In genomic region chr5:169934990-169935389, GRCh38 we compare ENCODE assay signal across 16 cellular contexts. TPM values are rescaled to one million over a fixed set of nuclear protein-coding genes. Genes with fewer than 3 reads are reported as not detected.
DNase-seq lines count a peak whose midpoint lies in the region; ATAC-seq and TF ChIP-seq lines count a peak whose summit lies in the region.
"Had no signal": no experiment of that assay in that cellular context is flagged by ENCODE, and none has a peak within 500 bp of the region (broad histone marks: within the 10 kb centered on the region; RNA-seq: fewer than 3 reads in every experiment).

No MANE protein-coding gene starts in this region.

- H3K79me2 ChIP-seq in PC-3 (ENCODE audit: low read length), result no peaks in the 10 kb centered on the region

- no TSS peak for BruUV-seq in PC-3 (replicated peaks; lab: Mats Ljungman, UMichigan)

- CTCF ChIA-PET in PC-3 (lab: Charles Lee), result interaction anchor here (1.1 kb wide), 1 partner anchor 45 kb away, joined by 5 read pairs; the partner anchor contains the start of gene INSYN2B

- H3K4me3 Mint-ChIP-seq in activated naive CD8-positive, alpha-beta T cell, result no peak overlapping the region
- H3K4me3 Mint-ChIP-seq in activated naive CD8-positive, alpha-beta T cell treated with anti-CD3 and anti-CD28 coated beads, Interleukin-2, amount 50 U/mL, for 24 hours, result no peak overlapping the region
- no peak overlapping the region for H3K4me3 Mint-ChIP-seq in stimulated activated naive B cell treated with anti-CD40 and anti-IgM and Interleukin-4, amounts not matched to agents 10 μg/mL and 1 μg/mL and 100 μg/mL, for 72 hours

- peak overlapping the region; percentile 30 for H3K4me2 ChIP-seq in PC-3 (ENCODE audit: low read length)

- POLR2A ChIA-PET in PC-3 (lab: Charles Lee; ENCODE audit: unreplicated experiment), result interaction anchor here (0.5 kb wide), 1 partner anchor 28 kb away, joined by 3 read pairs; no protein-coding TSS in a partner anchor

- H3F3A ChIP-seq in PC-3 (ENCODE audit: low read length, unreplicated experiment), result no peaks in the 10 kb centered on the region

- 0 out of 2 replicates have a peak overlapping the region, but pooled peaks have one; percentile 31 for H2AFZ ChIP-seq in PC-3 (ENCODE audit: low read length)

- H3K27ac ChIP-seq in PC-3 (ENCODE audit: low read length), result no peak overlapping the region
- H3K27ac ChIP-seq in gastroesophageal sphincter, result no peak overlapping the region
- H3K27ac ChIP-seq: cardiac muscle cell, Peyer's patch had no signal

- no peaks in the 10 kb centered on the region for H3K27me3 Mint-ChIP-seq in activated naive CD8-positive, alpha-beta T cell
- H3K27me3 Mint-ChIP-seq in activated naive CD8-positive, alpha-beta T cell treated with anti-CD3 and anti-CD28 coated beads, Interleukin-2, amount 50 U/mL, for 24 hours, result no peaks in the 10 kb centered on the region
- H3K27me3 Mint-ChIP-seq in stimulated activated naive B cell treated with anti-CD40 and anti-IgM and Interleukin-4, amounts not matched to agents 10 μg/mL and 1 μg/mL and 100 μg/mL, for 72 hours, result no peaks in the 10 kb centered on the region

- no peak for TF ChIP-seq EP300 in gastroesophageal sphincter (IDR thresholded peaks at IDR 0.05)

- H3K36me3 ChIP-seq in PC-3 (ENCODE audit: low read depth, low read length), result no peaks in the 10 kb centered on the region
- H3K36me3 ChIP-seq in gastroesophageal sphincter, result no peaks in the 10 kb centered on the region
- H3K36me3 ChIP-seq: cardiac muscle cell, Peyer's patch had no signal

- 78 to 82% methylated on average over 6 to 7 of the region's 7 CpGs for WGBS in gastroesophageal sphincter (ENCODE audit: low coverage in 1 of 2), 2 donors

- peak overlapping the region; percentile 1 for H3K27ac Mint-ChIP-seq in activated naive CD8-positive, alpha-beta T cell
- H3K27ac Mint-ChIP-seq in activated naive CD8-positive, alpha-beta T cell treated with anti-CD3 and anti-CD28 coated beads, Interleukin-2, amount 50 U/mL, for 24 hours, result no peak overlapping the region
- H3K27ac Mint-ChIP-seq in stimulated activated naive B cell treated with anti-CD40 and anti-IgM and Interleukin-4, amounts not matched to agents 10 μg/mL and 1 μg/mL and 100 μg/mL, for 72 hours, result peak overlapping the region; percentile 57

- H3K9ac ChIP-seq in PC-3 (ENCODE audit: low read length), result no peak overlapping the region

- DNase-seq in activated naive CD8-positive, alpha-beta T cell treated with anti-CD3 and anti-CD28 coated beads, Interleukin-2, amount 50 U/mL, for 24 hours, result no peak
- peak; percentile 61 for DNase-seq in PC-3
- DNase-seq in choroid plexus epithelial cell (ENCODE audit: low read depth), result peak; percentile 36
- no peak for DNase-seq in stimulated activated naive B cell treated with anti-CD40 and anti-IgM and Interleukin-4, amounts not matched to agents 10 μg/mL and 1 μg/mL and 100 μg/mL, for 72 hours
- DNase-seq in activated CD4-positive, alpha-beta T cell treated with anti-CD3 and anti-CD28 coated beads for 4 hours, result no peak
- DNase-seq in NCI-H2107 treated with DMSO at 0.1 percent for 48 hours (lab: John Stamatoyannopoulos, UW; ENCODE audit: unreplicated experiment), result no peak
- DNase-seq: activated naive CD4-positive, alpha-beta T cell treated with Interleukin-2 at 50 U/mL for 16 hours; H7; left cardiac atrium; NCI-H2029 treated with DMSO at 0.1 percent for 48 hours; Peyer's patch; stimulated activated CD4-positive, alpha-beta T cell treated with anti-CD3 and anti-CD28 coated beads, Interleukin-2, amount 100 ng/mL, for 48 hours had no signal

- no peaks in the 10 kb centered on the region for H3K9me3 Mint-ChIP-seq in activated naive CD8-positive, alpha-beta T cell (ENCODE audit: low read depth)
- H3K9me3 Mint-ChIP-seq in activated naive CD8-positive, alpha-beta T cell treated with anti-CD3 and anti-CD28 coated beads, Interleukin-2, amount 50 U/mL, for 24 hours, result no peaks in the 10 kb centered on the region
- H3K9me3 Mint-ChIP-seq in stimulated activated naive B cell treated with anti-CD40 and anti-IgM and Interleukin-4, amounts not matched to agents 10 μg/mL and 1 μg/mL and 100 μg/mL, for 72 hours, result no peaks in the 10 kb centered on the region

- H3K4me3 ChIP-seq in PC-3 (ENCODE audit: low read length) (no peak overlapping the region), choroid plexus epithelial cell (ENCODE audit: low read depth, low read length) (no peak overlapping the region), gastroesophageal sphincter (no peak overlapping the region)
- H3K4me3 ChIP-seq: cardiac muscle cell, Peyer's patch had no signal

- H3K4me1 Mint-ChIP-seq in activated naive CD8-positive, alpha-beta T cell (ENCODE audit: low read depth), result peaks cover 51% of the 10 kb centered on the region
- H3K4me1 Mint-ChIP-seq in activated naive CD8-positive, alpha-beta T cell treated with anti-CD3 and anti-CD28 coated beads, Interleukin-2, amount 50 U/mL, for 24 hours, result peaks cover 8% of the 10 kb centered on the region
- H3K4me1 Mint-ChIP-seq in stimulated activated naive B cell treated with anti-CD40 and anti-IgM and Interleukin-4, amounts not matched to agents 10 μg/mL and 1 μg/mL and 100 μg/mL, for 72 hours, result peaks cover 29 to 43% of the 10 kb centered on the region in 2 donors

- H3K9me2 ChIP-seq in PC-3 (replicated peaks; ENCODE audit: low read length), result no peaks in the 10 kb centered on the region

- intact Hi-C loops in PC-3 (cut with micrococcal nuclease), result no loop called here

- no peak for TF ChIP-seq CTCF in PC-3 (conservative IDR thresholded peaks at IDR 0.05; ENCODE audit: low read depth, low read length)
- TF ChIP-seq CTCF in choroid plexus epithelial cell (conservative IDR thresholded peaks at IDR 0.05; ENCODE audit: low read depth, low read length), result no peak
- TF ChIP-seq CTCF in gastroesophageal sphincter (IDR thresholded peaks at IDR 0.05), result no peak

- no peak for ATAC-seq in activated naive CD8-positive, alpha-beta T cell treated with anti-CD3 and anti-CD28 coated beads, Interleukin-2, amount 50 U/mL, for 24 hours
- ATAC-seq in PC-3 (peak; percentile 85), gastroesophageal sphincter (no peak)
- ATAC-seq in stimulated activated naive B cell treated with anti-CD40 and anti-IgM and Interleukin-4, amounts not matched to agents 10 μg/mL and 1 μg/mL and 100 μg/mL, for 72 hours (replicated peaks), result no peak
- ATAC-seq: left cardiac atrium had no signal

- peaks cover 33% of the 10 kb centered on the region for H3K4me1 ChIP-seq in PC-3 (ENCODE audit: insufficient read depth, low read length)
- no peaks in the 10 kb centered on the region for H3K4me1 ChIP-seq in gastroesophageal sphincter
- H3K4me1 ChIP-seq: Peyer's patch had no signal

- H3K36me3 Mint-ChIP-seq in activated naive CD8-positive, alpha-beta T cell, result peaks cover 20% of the 10 kb centered on the region
- H3K36me3 Mint-ChIP-seq in activated naive CD8-positive, alpha-beta T cell treated with anti-CD3 and anti-CD28 coated beads, Interleukin-2, amount 50 U/mL, for 24 hours (ENCODE audit: low read depth), result peaks cover 15% of the 10 kb centered on the region
- peaks cover 41 to 69% of the 10 kb centered on the region in 2 donors for H3K36me3 Mint-ChIP-seq in stimulated activated naive B cell treated with anti-CD40 and anti-IgM and Interleukin-4, amounts not matched to agents 10 μg/mL and 1 μg/mL and 100 μg/mL, for 72 hours

- no peaks in the 10 kb centered on the region for H4K20me1 ChIP-seq in PC-3 (ENCODE audit: low read length)

- H3K9me3 ChIP-seq in PC-3 (ENCODE audit: low read length) (no peaks in the 10 kb centered on the region), gastroesophageal sphincter (no peaks in the 10 kb centered on the region)
- H3K9me3 ChIP-seq: Peyer's patch had no signal

- no peaks in the 10 kb centered on the region for H3K27me3 ChIP-seq in PC-3 (ENCODE audit: low read length)
- H3K27me3 ChIP-seq in gastroesophageal sphincter, result peaks cover 26% of the 10 kb centered on the region
- H3K27me3 ChIP-seq: cardiac muscle cell, Peyer's patch had no signal

- no peak for TF ChIP-seq POLR2A in gastroesophageal sphincter (IDR thresholded peaks at IDR 0.05)

RNA-seq across cellular contexts. Expression of gene INSYN2B, which starts 45.3 kb away (rescaled TPM):
- total RNA-seq in PC-3 (2014; rRNA removed), result 1.1 and 1.5 TPM in 2 replicates
- total RNA-seq in gastroesophageal sphincter, result not detected
- total RNA-seq: H7, mononuclear cell had no signal

Comparison
In these comparisons a context has a peak if more than half of its experiments do, and no peak if none do; other contexts are left out.
1. DNase-seq: peak in PC-3 (single experiment) and choroid plexus epithelial cell (single experiment); none in activated naive CD8-positive, alpha-beta T cell treated with anti-CD3 and anti-CD28 coated beads, Interleukin-2, amount 50 U/mL, for 24 hours (single experiment), stimulated activated naive B cell treated with anti-CD40 and anti-IgM and Interleukin-4, amounts not matched to agents 10 μg/mL and 1 μg/mL and 100 μg/mL, for 72 hours (single experiment), activated CD4-positive, alpha-beta T cell treated with anti-CD3 and anti-CD28 coated beads for 4 hours (0 of 2) and NCI-H2107 treated with DMSO at 0.1 percent for 48 hours (single experiment).